ENCODE assay signal across 8 cellular contexts in genomic region chr2:231666171-231667095, GRCh38. TPM values are rescaled to one million over a fixed set of nuclear protein-coding genes. Genes with fewer than 3 reads are reported as not detected.
DNase-seq lines count a peak whose midpoint lies in the region; ATAC-seq, FAIRE-seq and TF ChIP-seq lines count a peak whose summit lies in the region.

No MANE protein-coding gene starts in this region.

- H3K36me3 ChIP-seq in ACC112 (ENCODE audit: insufficient read depth, low read length), result no peaks in the 10 kb centered on the region
- no peaks in the 10 kb centered on the region for H3K36me3 ChIP-seq in kidney (ENCODE audit: control insufficient read depth in 1 of 2, insufficient read depth in 2 of 2, low read length in 2 of 2)
- no peaks in the 10 kb centered on the region for H3K36me3 ChIP-seq in smooth muscle cell (ENCODE audit: low read depth)

- H3K4me3 ChIP-seq in ACC112 (ENCODE audit: low read depth, low read length) (peak overlapping the region; percentile 71), kidney (ENCODE audit: low read length in 2 of 2) (peak overlapping the region; percentile 36 to 65), smooth muscle cell (peak overlapping the region; percentile 41)

- H3K27ac ChIP-seq in ACC112 (ENCODE audit: low read depth, low read length) (peak overlapping the region; percentile 79), caudate nucleus (ENCODE audit: low read depth, low read length) (peak overlapping the region; percentile 98), kidney (ENCODE audit: low read depth in 2 of 2, low read length in 2 of 2) (peak overlapping the region; percentile 83 to 97), smooth muscle cell (ENCODE audit: low read depth) (peak overlapping the region; percentile 94)

- H2AFZ ChIP-seq in ACC112 (ENCODE audit: low read length, unreplicated experiment) (peak overlapping the region; percentile 75), smooth muscle cell (ENCODE audit: low read depth) (no peak overlapping the region)

- H3K79me2 ChIP-seq in ACC112 (ENCODE audit: control insufficient read depth, insufficient read depth, low read length, unreplicated experiment), result no peaks in the 10 kb centered on the region
- H3K79me2 ChIP-seq in smooth muscle cell (ENCODE audit: low read depth), result no peaks in the 10 kb centered on the region

- H3K4me1 ChIP-seq in ACC112 (ENCODE audit: control insufficient read depth, insufficient read depth, low read length, unreplicated experiment) (peaks cover 19% of the 10 kb centered on the region), kidney (ENCODE audit: control insufficient read depth in 1 of 2, insufficient read depth in 1 of 2, low read depth in 1 of 2, low read length in 2 of 2) (peaks cover 3 to 20% of the 10 kb centered on the region in 2 donors), smooth muscle cell (ENCODE audit: low read depth) (peaks cover 27% of the 10 kb centered on the region)

- 1% methylated on average over 30 of the region's 32 CpGs for WGBS in smooth muscle cell (ENCODE audit: low lambda C conversion rate)

- peak overlapping the region; percentile 1 to 93 for H3K9ac ChIP-seq in kidney (ENCODE audit: low read length in 2 of 2)
- peak overlapping the region; percentile 91 for H3K9ac ChIP-seq in smooth muscle cell (ENCODE audit: low read depth)

- DNase-seq in NCI-H526 treated with DMSO at 0.1 percent for 48 hours (lab: John Stamatoyannopoulos, UW) (peak; percentile 34), caudate nucleus (lab: John Stamatoyannopoulos, UW) (peak in 59 of 61 donors; percentile 42 to 94 (median 85)), kidney (peak; percentile 99), smooth muscle cell (lab: John Stamatoyannopoulos, UW; ENCODE audit: unreplicated experiment) (peak; percentile 69), NCI-H446 (lab: John Stamatoyannopoulos, UW) (no peak)

- no peaks in the 10 kb centered on the region for H3K27me3 ChIP-seq in ACC112 (ENCODE audit: insufficient read depth, low read length)
- no peaks in the 10 kb centered on the region for H3K27me3 ChIP-seq in smooth muscle cell (ENCODE audit: low read depth)

- H3K9me3 ChIP-seq in kidney (ENCODE audit: control insufficient read depth in 1 of 2, low read length in 2 of 2), result no peaks in the 10 kb centered on the region
- H3K9me3 ChIP-seq in smooth muscle cell (replicated peaks; ENCODE audit: low read depth), result no peaks in the 10 kb centered on the region

- ATAC-seq in GM18502 (IDR thresholded peaks at IDR 0.05; ENCODE audit: poor library complexity, unreplicated experiment) (peak; percentile 44), HG02938 (IDR thresholded peaks at IDR 0.05; ENCODE audit: unreplicated experiment) (peak; percentile 31)

- peaks cover 25% of the 10 kb centered on the region for H3F3A ChIP-seq in smooth muscle cell (ENCODE audit: low read depth)

- no peak for TF ChIP-seq CTCF in kidney (IDR thresholded peaks at IDR 0.05; ENCODE audit: borderline replicate concordance, extremely low read depth, insufficient read depth)
- no peak for TF ChIP-seq CTCF in smooth muscle cell (IDR thresholded peaks at IDR 0.05; ENCODE audit: borderline replicate concordance, insufficient read depth, poor library complexity, severe bottlenecking)

- no peaks in the 10 kb centered on the region for H4K20me1 ChIP-seq in smooth muscle cell (ENCODE audit: low read depth)

- peak overlapping the region; percentile 83 for H3K4me2 ChIP-seq in smooth muscle cell

- intact Hi-C loops in kidney (cut with DNase I), result loop anchor here (10.0 kb wide), 1 partner anchor 52 kb away; no protein-coding TSS in a partner anchor

- no peak for FAIRE-seq in kidney (lab: Jason Lieb, UNC)

RNA-seq across cellular contexts. Expression of gene PTMA, which starts 41.9 kb away (rescaled TPM):
- 1,173 TPM for total RNA-seq in kidney
- polyA plus RNA-seq in kidney (ENCODE audit: insufficient read depth, low read depth, low replicate concordance), result 825 TPM
- total RNA-seq in smooth muscle cell, result 576 and 655 TPM in 2 replicates
- polyA plus RNA-seq in smooth muscle cell, result 615 and 653 TPM in 2 replicates

Comparison
In these comparisons a context has a peak if more than half of its experiments do, and no peak if none do; other contexts are left out.
1. DNase-seq: peak in NCI-H526 treated with DMSO at 0.1 percent for 48 hours (single experiment), caudate nucleus (59 of 61), kidney (single experiment) and smooth muscle cell (single experiment); none in NCI-H446 (0 of 2).
2. Peak in every context shown above with its lines, with median percentiles within 50 percentile points of each other: H3K27ac ChIP-seq and H3K4me3 ChIP-seq.